In the genomic region with DNA sequence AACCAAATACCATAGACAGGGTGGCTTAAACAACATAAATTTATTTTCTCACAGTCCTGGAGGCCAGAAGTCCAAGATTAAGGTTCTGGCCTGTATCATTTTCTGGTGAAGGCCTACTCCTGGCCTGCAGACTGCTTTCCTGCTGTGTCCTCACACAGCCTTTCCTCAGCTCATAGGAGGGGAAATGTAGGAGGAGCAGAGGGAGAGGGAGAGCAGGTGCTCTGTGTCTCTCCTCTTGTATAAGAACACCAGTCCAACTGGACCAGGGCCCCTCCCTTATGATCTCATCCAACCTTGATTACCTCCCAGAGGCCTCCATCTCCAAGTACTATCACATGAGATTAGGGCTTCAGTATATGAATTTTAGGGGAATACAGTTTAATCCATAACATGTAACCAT, we compare ENCODE assay signal across 1 cellular context.
TF ChIP-seq lines count a peak whose summit lies in the region.

No MANE protein-coding gene starts in this region.

TF ChIP-seq in HepG2, 621 proteins besides CTCF, POLR2A, EP300 and RAD21 (continued from another document):
- TF ChIP-seq, protein P1, sequence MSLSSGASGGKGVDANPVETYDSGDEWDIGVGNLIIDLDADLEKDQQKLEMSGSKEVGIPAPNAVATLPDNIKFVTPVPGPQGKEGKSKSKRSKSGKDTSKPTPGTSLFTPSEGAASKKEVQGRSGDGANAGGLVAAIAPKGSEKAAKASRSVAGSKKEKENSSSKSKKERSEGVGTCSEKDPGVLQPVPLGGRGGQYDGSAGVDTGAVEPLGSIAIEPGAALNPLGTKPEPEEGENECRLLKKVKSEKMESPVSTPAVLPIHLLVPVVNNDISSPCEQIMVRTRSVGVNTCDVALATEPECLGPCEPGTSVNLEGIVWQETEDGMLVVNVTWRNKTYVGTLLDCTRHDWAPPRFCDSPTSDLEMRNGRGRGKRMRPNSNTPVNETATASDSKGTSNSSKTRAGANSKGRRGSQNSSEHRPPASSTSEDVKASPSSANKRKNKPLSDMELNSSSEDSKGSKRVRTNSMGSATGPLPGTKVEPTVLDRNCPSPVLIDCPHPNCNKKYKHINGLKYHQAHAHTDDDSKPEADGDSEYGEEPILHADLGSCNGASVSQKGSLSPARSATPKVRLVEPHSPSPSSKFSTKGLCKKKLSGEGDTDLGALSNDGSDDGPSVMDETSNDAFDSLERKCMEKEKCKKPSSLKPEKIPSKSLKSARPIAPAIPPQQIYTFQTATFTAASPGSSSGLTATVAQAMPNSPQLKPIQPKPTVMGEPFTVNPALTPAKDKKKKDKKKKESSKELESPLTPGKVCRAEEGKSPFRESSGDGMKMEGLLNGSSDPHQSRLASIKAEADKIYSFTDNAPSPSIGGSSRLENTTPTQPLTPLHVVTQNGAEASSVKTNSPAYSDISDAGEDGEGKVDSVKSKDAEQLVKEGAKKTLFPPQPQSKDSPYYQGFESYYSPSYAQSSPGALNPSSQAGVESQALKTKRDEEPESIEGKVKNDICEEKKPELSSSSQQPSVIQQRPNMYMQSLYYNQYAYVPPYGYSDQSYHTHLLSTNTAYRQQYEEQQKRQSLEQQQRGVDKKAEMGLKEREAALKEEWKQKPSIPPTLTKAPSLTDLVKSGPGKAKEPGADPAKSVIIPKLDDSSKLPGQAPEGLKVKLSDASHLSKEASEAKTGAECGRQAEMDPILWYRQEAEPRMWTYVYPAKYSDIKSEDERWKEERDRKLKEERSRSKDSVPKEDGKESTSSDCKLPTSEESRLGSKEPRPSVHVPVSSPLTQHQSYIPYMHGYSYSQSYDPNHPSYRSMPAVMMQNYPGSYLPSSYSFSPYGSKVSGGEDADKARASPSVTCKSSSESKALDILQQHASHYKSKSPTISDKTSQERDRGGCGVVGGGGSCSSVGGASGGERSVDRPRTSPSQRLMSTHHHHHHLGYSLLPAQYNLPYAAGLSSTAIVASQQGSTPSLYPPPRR (CRISPR knock-in tag; IDR thresholded peaks at IDR 0.05; ENCODE audit: borderline replicate concordance) = no peak
- TF ChIP-seq NFYB (CRISPR knock-in tag; IDR thresholded peaks at IDR 0.05) = no peak
- TF ChIP-seq ZNF343 (CRISPR knock-in tag; IDR thresholded peaks at IDR 0.05) = no peak
- TF ChIP-seq FOXA1 (IDR thresholded peaks at IDR 0.05) = no peak
- no peak for TF ChIP-seq FOXA1 (CRISPR knock-in tag; IDR thresholded peaks at IDR 0.05)
- no peak for TF ChIP-seq MAFF (IDR thresholded peaks at IDR 0.05; ENCODE audit: low read depth, low read length)
